ENCODE assay signal across 8 cellular contexts in genomic region chr12:79935021-79935623, GRCh38. TPM values are rescaled to one million over a fixed set of nuclear protein-coding genes. Genes with fewer than 3 reads are reported as not detected.
A peak's percentile ranks its signal among the peaks of the same experiment; 100 is the strongest.
DNase-seq lines count a peak whose midpoint lies in the region; ATAC-seq and TF ChIP-seq lines count a peak whose summit lies in the region.

Gene PPP1R12A (minus strand): TSS chr12:79935097. CDS start chr12:79934931, 166 bp downstream.

- WGBS in testis, 2 donors, result 0% methylated on average over 15 to 40 of the region's 44 CpGs

- H3K4me1 ChIP-seq in testis, result peaks cover 5% of the 10 kb centered on the region

- intact Hi-C loops in testis (cut with DNase I; ENCODE audit: low total_unique reads), result no loop called here

- TF ChIP-seq POLR2A in testis (IDR thresholded peaks at IDR 0.05), result peak; percentile 90

- H3K36me3 ChIP-seq in testis (ENCODE audit: low read depth, missing control alignments), result no peaks in the 10 kb centered on the region

- H3K4me3 ChIP-seq in GM08714 (ENCODE audit: low read length), result peak within 1 kb of the TSS; percentile 76
- H3K4me3 ChIP-seq in testis, result peak within 1 kb of the TSS; percentile 95 to 99

- H3K9me3 ChIP-seq in testis, result no peaks in the 10 kb centered on the region

- TF ChIP-seq CTCF in omental fat pad (IDR thresholded peaks at IDR 0.05) (no peak), testis (IDR thresholded peaks at IDR 0.05) (peak in 2 of 3 experiments; percentile 15 to 54)

- peak; percentile 88 for ATAC-seq in HG02588 (IDR thresholded peaks at IDR 0.05; ENCODE audit: unreplicated experiment)
- peak; percentile 96 for ATAC-seq in SK-N-SH treated with all-trans-retinoic acid at 6 μM for 48 hours
- ATAC-seq in activated naive CD4-positive, alpha-beta T cell treated with anti-CD3 and anti-CD28 coated beads, Interleukin-2, amount 50 U/mL, for 72 hours, result peak; percentile 88 to 91
- ATAC-seq in omental fat pad (ENCODE audit: low FRiP score), result peak; percentile 97

- H3K36me3 Mint-ChIP-seq in activated naive CD4-positive, alpha-beta T cell treated with anti-CD3 and anti-CD28 coated beads, Interleukin-2, amount 50 U/mL, for 72 hours, result peaks cover 26 to 27% of the 10 kb centered on the region in 2 donors

- H3K27ac ChIP-seq in testis, result peak within 1 kb of the TSS; percentile 98 to 99

- H3K9me3 Mint-ChIP-seq in activated naive CD4-positive, alpha-beta T cell treated with anti-CD3 and anti-CD28 coated beads, Interleukin-2, amount 50 U/mL, for 72 hours, result no peaks in the 10 kb centered on the region

- no peaks in the 10 kb centered on the region for H3K27me3 ChIP-seq in testis

- DNase-seq in NCI-H1092 (lab: John Stamatoyannopoulos, UW) (peak; percentile 92), glomerular endothelial cell (ENCODE audit: extremely low read depth, low read depth, low spot score) (peak; percentile 45), omental fat pad (ENCODE audit: low spot score) (peak; percentile 79), testis (peak; percentile 98)
- DNase-seq in activated naive CD4-positive, alpha-beta T cell treated with anti-CD3 and anti-CD28 coated beads, Interleukin-2, amount 50 U/mL, for 72 hours (ENCODE audit: low spot score in 2 of 2), result peak; percentile 91 to 95

- peak within 1 kb of the TSS; percentile 93 to 97 for H3K27ac Mint-ChIP-seq in activated naive CD4-positive, alpha-beta T cell treated with anti-CD3 and anti-CD28 coated beads, Interleukin-2, amount 50 U/mL, for 72 hours

TF ChIP-seq in SK-N-SH treated with all-trans-retinoic acid at 6 μM for 48 hours, 23 proteins besides CTCF, POLR2A, EP300 and RAD21:
- TF ChIP-seq ZFP30 (CRISPR knock-in tag; IDR thresholded peaks at IDR 0.05), result no peak

RNA-seq across cellular contexts. Expression of gene PPP1R12A, which starts in this region (rescaled TPM):
- 10 to 100 TPM; 66.6 to 73.7 TPM for total RNA-seq in activated naive CD4-positive, alpha-beta T cell treated with anti-CD3 and anti-CD28 coated beads, Interleukin-2, amount 50 U/mL, for 72 hours
- 36.1 and 61.1 TPM in 2 replicates for total RNA-seq in glomerular endothelial cell
- 100 to 1,000 TPM in 1 of 4 donors, 10 to 100 TPM in 3; 49.3 to 153 (median 78.0) TPM for total RNA-seq in omental fat pad
- 100 to 1,000 TPM; 113 to 119 TPM for total RNA-seq in testis
- polyA plus RNA-seq in testis (ENCODE audit: insufficient read depth, low read depth, low replicate concordance), result 22.4 TPM

Comparison
In these comparisons a context has a peak if more than half of its experiments do, and no peak if none do; other contexts are left out.
1. Peak in every context shown above with its lines: DNase-seq, ATAC-seq, H3K4me3 ChIP-seq and H3K27ac ChIP-seq.
2. DNase-seq: peak in every context shown above with its lines; median percentile 98 in testis; 93 in activated naive CD4-positive, alpha-beta T cell treated with anti-CD3 and anti-CD28 coated beads, Interleukin-2, amount 50 U/mL, for 72 hours; 92 in NCI-H1092; 79 in omental fat pad; 45 in glomerular endothelial cell.
3. CTCF ChIP-seq: peak in testis (2 of 3); none in omental fat pad (0 of 3).